Comparison of ENCODE assay signal across 35 cellular contexts in genomic region chr1:60866251-60866650, GRCh38.
DNase-seq lines count a peak whose midpoint lies in the region; ATAC-seq, FAIRE-seq and TF ChIP-seq lines count a peak whose summit lies in the region.
"Had no signal": no experiment of that assay in that cellular context is flagged by ENCODE, and none has a peak within 500 bp of the region (broad histone marks: within the 10 kb centered on the region; RNA-seq: fewer than 3 reads in every experiment).

No MANE protein-coding gene starts in this region.

- TF ChIP-seq CTCF in right atrium auricular region (IDR thresholded peaks at IDR 0.05) = no peak
- TF ChIP-seq CTCF in right lobe of liver (IDR thresholded peaks at IDR 0.05) = no peak
- TF ChIP-seq CTCF in smooth muscle cell (IDR thresholded peaks at IDR 0.05; ENCODE audit: borderline replicate concordance, insufficient read depth, poor library complexity, severe bottlenecking) = no peak
- TF ChIP-seq CTCF in activated CD8-positive, alpha-beta T cell treated with anti-CD3 and anti-CD28 coated beads for 36 hours (IDR thresholded peaks at IDR 0.05) = no peak
- no peak for TF ChIP-seq CTCF in kidney (IDR thresholded peaks at IDR 0.05; ENCODE audit: borderline replicate concordance, extremely low read depth, insufficient read depth)

- POLR2A ChIA-PET in activated CD8-positive, alpha-beta T cell treated with anti-CD3 and anti-CD28 coated beads for 36 hours (lab: Charles Lee) = no interaction called here

- no peak for ATAC-seq in Right ventricle myocardium superior (ENCODE audit: poor library complexity)
- peak in 1 of 4 donors; percentile 9 for ATAC-seq in right lobe of liver
- no peak for ATAC-seq in activated CD8-positive, alpha-beta T cell treated with anti-CD3 and anti-CD28 coated beads for 36 hours
- ATAC-seq: activated CD8-positive, alpha-beta T cell treated with anti-CD3 and anti-CD28 coated beads, Interleukin-2, amount 10 ng/mL, durations not matched to agents 7 days and 5 days; activated T-helper 17 cell treated with anti-CD3 and anti-CD28 coated beads, Interleukin-2, amount 50 U/mL, for 72 hours; natural killer cell; stimulated activated naive CD8-positive, alpha-beta T cell treated with anti-CD3 and anti-CD28 coated beads, Interleukin-15, amount 100 ng/mL, for 72 hours had no signal

- H3K27me3 ChIP-seq in right atrium auricular region = no peaks in the 10 kb centered on the region
- H3K27me3 ChIP-seq in right lobe of liver = no peaks in the 10 kb centered on the region
- no peaks in the 10 kb centered on the region for H3K27me3 ChIP-seq in smooth muscle cell (ENCODE audit: low read depth)
- H3K27me3 ChIP-seq: breast epithelium, vagina had no signal

- H3K27me3 Mint-ChIP-seq in activated CD8-positive, alpha-beta T cell treated with anti-CD3 and anti-CD28 coated beads for 36 hours = peaks cover 8% of the 10 kb centered on the region
- H3K27me3 Mint-ChIP-seq: activated naive CD4-positive, alpha-beta T cell treated with anti-CD3 and anti-CD28 coated beads, Interleukin-2, amount 10 ng/mL, durations not matched to agents 7 days and 5 days had no signal

- H3K36me3 Mint-ChIP-seq in activated CD8-positive, alpha-beta T cell treated with anti-CD3 and anti-CD28 coated beads for 36 hours (ENCODE audit: low read depth) = no peaks in the 10 kb centered on the region
- H3K36me3 Mint-ChIP-seq: activated naive CD4-positive, alpha-beta T cell treated with anti-CD3 and anti-CD28 coated beads, Interleukin-2, amount 10 ng/mL, durations not matched to agents 7 days and 5 days; CD4-positive, alpha-beta memory T cell; natural killer cell had no signal

- H3K36me3 ChIP-seq in right atrium auricular region = no peaks in the 10 kb centered on the region
- H3K36me3 ChIP-seq in right lobe of liver = no peaks in the 10 kb centered on the region
- no peaks in the 10 kb centered on the region for H3K36me3 ChIP-seq in smooth muscle cell (ENCODE audit: low read depth)
- H3K36me3 ChIP-seq in kidney (ENCODE audit: control insufficient read depth in 1 of 2, insufficient read depth in 2 of 2, low read length in 2 of 2) = no peaks in the 10 kb centered on the region
- H3K36me3 ChIP-seq: breast epithelium, vagina had no signal

- H4K20me1 ChIP-seq in smooth muscle cell (ENCODE audit: low read depth) = no peaks in the 10 kb centered on the region

- no peaks in the 10 kb centered on the region for H3K4me1 Mint-ChIP-seq in activated CD8-positive, alpha-beta T cell treated with anti-CD3 and anti-CD28 coated beads for 36 hours (ENCODE audit: low read depth)
- H3K4me1 Mint-ChIP-seq: activated naive CD4-positive, alpha-beta T cell treated with anti-CD3 and anti-CD28 coated beads, Interleukin-2, amount 10 ng/mL, durations not matched to agents 7 days and 5 days; activated T-helper 17 cell treated with anti-CD3 and anti-CD28 coated beads, Interleukin-2, amount 50 U/mL, for 72 hours; CD4-positive, alpha-beta memory T cell; natural killer cell; stimulated activated naive CD8-positive, alpha-beta T cell treated with anti-CD3 and anti-CD28 coated beads, Interleukin-15, amount 100 ng/mL, for 72 hours had no signal

- H3K9me3 ChIP-seq in right atrium auricular region (no peaks in the 10 kb centered on the region), right lobe of liver (no peaks in the 10 kb centered on the region), smooth muscle cell (replicated peaks; ENCODE audit: low read depth) (no peaks in the 10 kb centered on the region), kidney (ENCODE audit: control insufficient read depth in 1 of 2, low read length in 2 of 2) (no peaks in the 10 kb centered on the region)
- H3K9me3 ChIP-seq: A549, breast epithelium, mucosa of descending colon, vagina had no signal

- H3K4me3 ChIP-seq in right atrium auricular region (peak overlapping the region; percentile 15 to 23), right lobe of liver (no peak overlapping the region), smooth muscle cell (no peak overlapping the region), kidney (ENCODE audit: low read length in 2 of 2) (no peak overlapping the region)
- H3K4me3 ChIP-seq: A549, breast epithelium, lung, mucosa of descending colon, vagina had no signal

- DNase-seq in right atrium auricular region (ENCODE audit: low spot score) = no peak
- DNase-seq in Right ventricle myocardium superior = no peak
- DNase-seq in caudate nucleus (lab: John Stamatoyannopoulos, UW) = peak in 1 of 61 donors; percentile 18
- no peak for DNase-seq in right lobe of liver
- no peak for DNase-seq in smooth muscle cell (lab: John Stamatoyannopoulos, UW; ENCODE audit: unreplicated experiment)
- no peak for DNase-seq in NOMO-1 (lab: John Stamatoyannopoulos, UW; ENCODE audit: unreplicated experiment in 2 of 2)
- DNase-seq in activated CD8-positive, alpha-beta T cell treated with anti-CD3 and anti-CD28 coated beads for 36 hours = no peak
- no peak for DNase-seq in kidney
- DNase-seq: activated CD8-positive, alpha-beta T cell treated with anti-CD3 and anti-CD28 coated beads, Interleukin-2, amount 10 ng/mL, durations not matched to agents 7 days and 5 days; activated naive CD4-positive, alpha-beta T cell treated with anti-CD3 and anti-CD28 coated beads, Interleukin-2, amount 10 ng/mL, durations not matched to agents 7 days and 5 days; CD4-positive, alpha-beta memory T cell; effector CD8-positive, alpha-beta T cell; EL; erythroblast; H9; islet precursor cell; KG1; mucosa of descending colon; natural killer cell; NCI-H1092 treated with DMSO at 0.1 percent for 48 hours; NCI-H2081 treated with DMSO at 0.1 percent for 48 hours; NCI-H345; nucleus accumbens; stimulated activated CD4-positive, alpha-beta T cell treated with anti-CD3 and anti-CD28 coated beads, Interleukin-2, amount 100 ng/mL, for 24 hours; stimulated activated CD8-positive, alpha-beta memory T cell treated with anti-CD3 and anti-CD28 coated beads, Interleukin-4, amount 100 ng/mL, for 48 hours; stimulated activated naive CD8-positive, alpha-beta T cell treated with anti-CD3 and anti-CD28 coated beads, Interleukin-15, amount 100 ng/mL, for 72 hours; T-helper 9 cell had no signal

- H3K4me1 ChIP-seq in right atrium auricular region (no peaks in the 10 kb centered on the region), right lobe of liver (peaks cover 0 to 17% (median 8%) of the 10 kb centered on the region in 4 donors), smooth muscle cell (ENCODE audit: low read depth) (peaks cover 19% of the 10 kb centered on the region), kidney (ENCODE audit: control insufficient read depth in 1 of 2, insufficient read depth in 1 of 2, low read depth in 1 of 2, low read length in 2 of 2) (no peaks in the 10 kb centered on the region)
- H3K4me1 ChIP-seq: A549, breast epithelium, vagina had no signal

- peaks cover 3% of the 10 kb centered on the region for H3F3A ChIP-seq in smooth muscle cell (ENCODE audit: low read depth)

- intact Hi-C loops in Right ventricle myocardium superior (cut with DNase I) = no loop called here
- intact Hi-C loops in right lobe of liver (cut with DNase I) = no loop called here
- intact Hi-C loops in activated CD8-positive, alpha-beta T cell treated with anti-CD3 and anti-CD28 coated beads for 36 hours (cut with micrococcal nuclease) = no loop called here
- intact Hi-C loops in kidney (cut with DNase I) = no loop called here

- peak overlapping the region; percentile 66 for H2AFZ ChIP-seq in smooth muscle cell (ENCODE audit: low read depth)

- no peak overlapping the region for H3K4me3 Mint-ChIP-seq in activated CD8-positive, alpha-beta T cell treated with anti-CD3 and anti-CD28 coated beads for 36 hours
- H3K4me3 Mint-ChIP-seq: activated CD8-positive, alpha-beta T cell treated with anti-CD3 and anti-CD28 coated beads, Interleukin-2, amount 10 ng/mL, durations not matched to agents 7 days and 5 days; activated naive CD4-positive, alpha-beta T cell treated with anti-CD3 and anti-CD28 coated beads, Interleukin-2, amount 10 ng/mL, durations not matched to agents 7 days and 5 days; activated T-helper 17 cell treated with anti-CD3 and anti-CD28 coated beads, Interleukin-2, amount 50 U/mL, for 72 hours; CD4-positive, alpha-beta memory T cell; H9; natural killer cell; stimulated activated naive CD8-positive, alpha-beta T cell treated with anti-CD3 and anti-CD28 coated beads, Interleukin-15, amount 100 ng/mL, for 72 hours had no signal

- no peak overlapping the region for H3K27ac Mint-ChIP-seq in activated CD8-positive, alpha-beta T cell treated with anti-CD3 and anti-CD28 coated beads for 36 hours
- H3K27ac Mint-ChIP-seq: activated CD8-positive, alpha-beta T cell treated with anti-CD3 and anti-CD28 coated beads, Interleukin-2, amount 10 ng/mL, durations not matched to agents 7 days and 5 days; activated naive CD4-positive, alpha-beta T cell treated with anti-CD3 and anti-CD28 coated beads, Interleukin-2, amount 10 ng/mL, durations not matched to agents 7 days and 5 days; activated T-helper 17 cell treated with anti-CD3 and anti-CD28 coated beads, Interleukin-2, amount 50 U/mL, for 72 hours; CD4-positive, alpha-beta memory T cell; H9; natural killer cell; stimulated activated naive CD8-positive, alpha-beta T cell treated with anti-CD3 and anti-CD28 coated beads, Interleukin-15, amount 100 ng/mL, for 72 hours had no signal

- no peaks in the 10 kb centered on the region for H3K9me3 Mint-ChIP-seq in activated CD8-positive, alpha-beta T cell treated with anti-CD3 and anti-CD28 coated beads for 36 hours
- H3K9me3 Mint-ChIP-seq: activated naive CD4-positive, alpha-beta T cell treated with anti-CD3 and anti-CD28 coated beads, Interleukin-2, amount 10 ng/mL, durations not matched to agents 7 days and 5 days; activated T-helper 17 cell treated with anti-CD3 and anti-CD28 coated beads, Interleukin-2, amount 50 U/mL, for 72 hours; CD4-positive, alpha-beta memory T cell; H9; natural killer cell; stimulated activated naive CD8-positive, alpha-beta T cell treated with anti-CD3 and anti-CD28 coated beads, Interleukin-15, amount 100 ng/mL, for 72 hours had no signal

- CTCF ChIA-PET in activated CD8-positive, alpha-beta T cell treated with anti-CD3 and anti-CD28 coated beads for 36 hours (lab: Charles Lee) = interaction anchor here (2.0 kb wide), 1 partner anchor 17 kb away, joined by 6 read pairs; no protein-coding TSS in a partner anchor

- H3K79me2 ChIP-seq in smooth muscle cell (ENCODE audit: low read depth) = no peaks in the 10 kb centered on the region

- H3K9ac ChIP-seq in smooth muscle cell (ENCODE audit: low read depth) (no peak overlapping the region), kidney (ENCODE audit: low read length in 2 of 2) (no peak overlapping the region)

- FAIRE-seq in kidney (lab: Jason Lieb, UNC) = no peak
- FAIRE-seq: A549, GM18507, RCC 7860 had no signal

- peak overlapping the region in 1 of 2 donors; percentile 60 for H3K27ac ChIP-seq in right atrium auricular region
- H3K27ac ChIP-seq in caudate nucleus (ENCODE audit: low read depth, low read length) = peak overlapping the region; percentile 60
- peak overlapping the region in 2 of 3 donors; percentile 26 to 59 for H3K27ac ChIP-seq in right lobe of liver
- no peak overlapping the region for H3K27ac ChIP-seq in smooth muscle cell (ENCODE audit: low read depth)
- H3K27ac ChIP-seq in kidney (ENCODE audit: low read depth in 2 of 2, low read length in 2 of 2) = no peak overlapping the region
- H3K27ac ChIP-seq: A549, breast epithelium, HL-60, vagina had no signal

- TF ChIP-seq POLR2A in right lobe of liver (IDR thresholded peaks at IDR 0.05) = no peak

- 49% methylated on average over 10 of the region's 10 CpGs for WGBS in right lobe of liver (ENCODE audit: insufficient coverage, low coverage, low lambda C conversion rate, missing lambda C conversion rate)
- WGBS in smooth muscle cell (ENCODE audit: low lambda C conversion rate) = 84% methylated on average over 10 of the region's 10 CpGs

- no peak overlapping the region for H3K4me2 ChIP-seq in smooth muscle cell
- H3K4me2 ChIP-seq: A549 had no signal

Comparison
In these comparisons a context has a peak if more than half of its experiments do, and no peak if none do; other contexts are left out.
1. H3K27ac ChIP-seq: peak in caudate nucleus (single experiment) and right lobe of liver (2 of 3); none in smooth muscle cell (single experiment) and kidney (0 of 2).
2. H3K4me3 ChIP-seq: peak in right atrium auricular region (2 of 2); none in right lobe of liver (0 of 3), smooth muscle cell (single experiment) and kidney (0 of 2).